1 cellular context compared by ENCODE assay signal in the genomic region with DNA sequence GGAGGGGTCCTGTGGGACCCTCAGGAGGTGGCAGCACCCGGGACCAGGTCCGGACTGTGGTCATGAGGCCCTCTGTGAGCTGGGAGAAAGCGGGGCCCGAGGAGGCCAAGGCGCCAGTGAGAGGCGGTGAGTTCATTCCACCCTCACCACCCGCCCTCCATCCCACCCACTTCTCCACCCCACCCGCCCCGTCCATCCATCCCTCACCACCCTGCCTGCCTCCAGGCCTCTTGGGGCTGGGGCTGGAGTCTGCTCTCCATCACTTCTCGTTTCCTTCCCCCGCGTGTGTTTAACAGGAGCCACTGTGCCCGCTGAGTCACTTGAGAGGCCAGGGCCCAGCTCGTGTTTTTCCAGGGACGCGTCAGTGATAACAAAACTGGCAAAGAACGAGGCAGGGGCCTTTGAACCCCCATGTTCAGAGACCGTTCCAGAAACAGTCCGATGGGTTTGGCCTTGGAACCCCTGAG.
TF ChIP-seq lines count a peak whose summit lies in the region.

No MANE protein-coding gene starts in this region.

TF ChIP-seq in SK-N-SH, 30 proteins besides CTCF, POLR2A, EP300 and RAD21 (continued from another document):
- TF ChIP-seq IRF3 (IDR thresholded peaks at IDR 0.05; ENCODE audit: low read depth, low read length) (no peak), NRF1 (IDR thresholded peaks at IDR 0.05; ENCODE audit: low read depth, low read length) (no peak), MEF2A (IDR thresholded peaks at IDR 0.05; ENCODE audit: borderline replicate concordance, low read depth) (no peak), FOXM1 (IDR thresholded peaks at IDR 0.05; ENCODE audit: low read depth) (no peak), NFIC (IDR thresholded peaks at IDR 0.05; ENCODE audit: borderline replicate concordance) (no peak)
- TF ChIP-seq, protein P1, sequence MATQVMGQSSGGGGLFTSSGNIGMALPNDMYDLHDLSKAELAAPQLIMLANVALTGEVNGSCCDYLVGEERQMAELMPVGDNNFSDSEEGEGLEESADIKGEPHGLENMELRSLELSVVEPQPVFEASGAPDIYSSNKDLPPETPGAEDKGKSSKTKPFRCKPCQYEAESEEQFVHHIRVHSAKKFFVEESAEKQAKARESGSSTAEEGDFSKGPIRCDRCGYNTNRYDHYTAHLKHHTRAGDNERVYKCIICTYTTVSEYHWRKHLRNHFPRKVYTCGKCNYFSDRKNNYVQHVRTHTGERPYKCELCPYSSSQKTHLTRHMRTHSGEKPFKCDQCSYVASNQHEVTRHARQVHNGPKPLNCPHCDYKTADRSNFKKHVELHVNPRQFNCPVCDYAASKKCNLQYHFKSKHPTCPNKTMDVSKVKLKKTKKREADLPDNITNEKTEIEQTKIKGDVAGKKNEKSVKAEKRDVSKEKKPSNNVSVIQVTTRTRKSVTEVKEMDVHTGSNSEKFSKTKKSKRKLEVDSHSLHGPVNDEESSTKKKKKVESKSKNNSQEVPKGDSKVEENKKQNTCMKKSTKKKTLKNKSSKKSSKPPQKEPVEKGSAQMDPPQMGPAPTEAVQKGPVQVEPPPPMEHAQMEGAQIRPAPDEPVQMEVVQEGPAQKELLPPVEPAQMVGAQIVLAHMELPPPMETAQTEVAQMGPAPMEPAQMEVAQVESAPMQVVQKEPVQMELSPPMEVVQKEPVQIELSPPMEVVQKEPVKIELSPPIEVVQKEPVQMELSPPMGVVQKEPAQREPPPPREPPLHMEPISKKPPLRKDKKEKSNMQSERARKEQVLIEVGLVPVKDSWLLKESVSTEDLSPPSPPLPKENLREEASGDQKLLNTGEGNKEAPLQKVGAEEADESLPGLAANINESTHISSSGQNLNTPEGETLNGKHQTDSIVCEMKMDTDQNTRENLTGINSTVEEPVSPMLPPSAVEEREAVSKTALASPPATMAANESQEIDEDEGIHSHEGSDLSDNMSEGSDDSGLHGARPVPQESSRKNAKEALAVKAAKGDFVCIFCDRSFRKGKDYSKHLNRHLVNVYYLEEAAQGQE (IDR thresholded peaks at IDR 0.05; ENCODE audit: low read depth, low read length): no peak
